In the genomic region with DNA sequence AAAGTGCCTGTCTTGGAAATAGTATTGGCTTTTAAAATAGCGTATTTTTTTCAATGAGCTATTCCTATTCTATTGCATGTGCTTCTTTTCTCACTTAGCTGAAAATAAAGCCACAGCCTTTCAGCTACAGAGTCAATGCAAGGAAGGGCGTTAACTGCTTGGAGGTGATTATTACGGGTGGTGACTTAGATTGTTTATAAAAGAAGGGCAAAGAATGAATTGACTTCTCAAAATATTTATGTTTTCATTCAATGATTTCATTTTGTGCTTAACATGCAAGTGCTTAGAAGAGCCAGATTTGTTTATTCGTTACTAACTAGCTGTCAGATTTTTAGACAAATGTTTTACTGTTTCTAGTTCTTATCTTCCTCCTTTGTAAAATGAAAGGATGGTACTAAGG, we compare ENCODE assay signal across 22 cellular contexts.
"Had no signal": no experiment of that assay in that cellular context is flagged by ENCODE, and none has a peak within 500 bp of the region (broad histone marks: within the 10 kb centered on the region; RNA-seq: fewer than 3 reads in every experiment).

No MANE protein-coding gene starts in this region.

- H3K4me1 ChIP-seq: uterus had no signal

- ATAC-seq: activated T-cell treated with anti-CD3 and anti-CD28 coated beads, Interleukin-2, amount 50 U/mL, for 72 hours; natural killer cell; sciatic nerve; stimulated activated memory B cell treated with anti-CD40 and anti-IgM and Interleukin-4, amounts not matched to agents 10 μg/mL and 1 μg/mL and 100 μg/mL, for 72 hours had no signal

- DNase-seq: activated CD4-positive, alpha-beta memory T cell treated with anti-CD3 and anti-CD28 coated beads, Interleukin-2, amount 10 ng/mL, durations not matched to agents 7 days and 5 days; activated CD4-positive, alpha-beta T cell treated with anti-CD3 and anti-CD28 coated beads, Interleukin-2, amount 10 ng/mL, durations not matched to agents 24 days and 14 days; activated effector memory CD4-positive, alpha-beta T cell treated with Interleukin-2 at 50 U/mL for 16 hours; activated naive CD4-positive, alpha-beta T cell treated with anti-CD3 and anti-CD28 coated beads for 36 hours; activated naive CD8-positive, alpha-beta T cell treated with anti-CD3 and anti-CD28 coated beads, Interleukin-2, amount 10 ng/mL, durations not matched to agents 7 days and 5 days; activated T-cell treated with anti-CD3 and anti-CD28 coated beads, Interleukin-2, amount 50 U/mL, for 72 hours; amniotic stem cell; cerebellar nuclear complex; endodermal cell; midbrain; natural killer cell; small intestine; stimulated activated CD4-positive, alpha-beta T cell treated with anti-CD3 and anti-CD28 coated beads, Interleukin-2, amount 100 ng/mL, for 24 hours; stomach; transverse colon; uterus had no signal

- H3K9me3 ChIP-seq: stomach, suprapubic skin, transverse colon, uterus had no signal

- H3K27ac ChIP-seq: hepatocyte, suprapubic skin had no signal

- H3K27ac Mint-ChIP-seq: activated CD4-positive, alpha-beta memory T cell treated with anti-CD3 and anti-CD28 coated beads, Interleukin-2, amount 10 ng/mL, durations not matched to agents 7 days and 5 days; activated CD4-positive, alpha-beta T cell treated with anti-CD3 and anti-CD28 coated beads, Interleukin-2, amount 10 ng/mL, durations not matched to agents 24 days and 14 days; activated naive CD4-positive, alpha-beta T cell treated with anti-CD3 and anti-CD28 coated beads for 36 hours; activated naive CD8-positive, alpha-beta T cell treated with anti-CD3 and anti-CD28 coated beads, Interleukin-2, amount 10 ng/mL, durations not matched to agents 7 days and 5 days; activated T-cell treated with anti-CD3 and anti-CD28 coated beads, Interleukin-2, amount 50 U/mL, for 72 hours; endodermal cell; natural killer cell; stimulated activated memory B cell treated with anti-CD40 and anti-IgM and Interleukin-4, amounts not matched to agents 10 μg/mL and 1 μg/mL and 100 μg/mL, for 72 hours; T-helper 1 cell treated with Interleukin-12 subunit alpha and Interleukin-12 subunit beta and Interleukin-4 antibody, amounts not matched to agents 30 μg/mL and 1 μg/mL, for 36 hours had no signal

- H3K4me1 Mint-ChIP-seq: natural killer cell; stimulated activated memory B cell treated with anti-CD40 and anti-IgM and Interleukin-4, amounts not matched to agents 10 μg/mL and 1 μg/mL and 100 μg/mL, for 72 hours had no signal

- H3K4me3 Mint-ChIP-seq: activated CD4-positive, alpha-beta memory T cell treated with anti-CD3 and anti-CD28 coated beads, Interleukin-2, amount 10 ng/mL, durations not matched to agents 7 days and 5 days; activated CD4-positive, alpha-beta T cell treated with anti-CD3 and anti-CD28 coated beads, Interleukin-2, amount 10 ng/mL, durations not matched to agents 24 days and 14 days; activated naive CD4-positive, alpha-beta T cell treated with anti-CD3 and anti-CD28 coated beads for 36 hours; activated naive CD8-positive, alpha-beta T cell treated with anti-CD3 and anti-CD28 coated beads, Interleukin-2, amount 10 ng/mL, durations not matched to agents 7 days and 5 days; activated T-cell treated with anti-CD3 and anti-CD28 coated beads, Interleukin-2, amount 50 U/mL, for 72 hours; endodermal cell; natural killer cell; stimulated activated memory B cell treated with anti-CD40 and anti-IgM and Interleukin-4, amounts not matched to agents 10 μg/mL and 1 μg/mL and 100 μg/mL, for 72 hours; T-helper 1 cell treated with Interleukin-12 subunit alpha and Interleukin-12 subunit beta and Interleukin-4 antibody, amounts not matched to agents 30 μg/mL and 1 μg/mL, for 36 hours had no signal

- H3K27me3 ChIP-seq: uterus had no signal

- H3K36me3 ChIP-seq: stomach, suprapubic skin, transverse colon, uterus had no signal

- H3K4me2 ChIP-seq: hepatocyte had no signal

- H3K36me3 Mint-ChIP-seq: activated naive CD8-positive, alpha-beta T cell treated with anti-CD3 and anti-CD28 coated beads, Interleukin-2, amount 10 ng/mL, durations not matched to agents 7 days and 5 days; natural killer cell; stimulated activated memory B cell treated with anti-CD40 and anti-IgM and Interleukin-4, amounts not matched to agents 10 μg/mL and 1 μg/mL and 100 μg/mL, for 72 hours had no signal

- H2AFZ ChIP-seq: hepatocyte had no signal

- H3K9me3 Mint-ChIP-seq: activated CD4-positive, alpha-beta memory T cell treated with anti-CD3 and anti-CD28 coated beads, Interleukin-2, amount 10 ng/mL, durations not matched to agents 7 days and 5 days; activated CD4-positive, alpha-beta T cell treated with anti-CD3 and anti-CD28 coated beads, Interleukin-2, amount 10 ng/mL, durations not matched to agents 24 days and 14 days; activated naive CD4-positive, alpha-beta T cell treated with anti-CD3 and anti-CD28 coated beads for 36 hours; activated naive CD8-positive, alpha-beta T cell treated with anti-CD3 and anti-CD28 coated beads, Interleukin-2, amount 10 ng/mL, durations not matched to agents 7 days and 5 days; activated T-cell treated with anti-CD3 and anti-CD28 coated beads, Interleukin-2, amount 50 U/mL, for 72 hours; endodermal cell; natural killer cell; stimulated activated memory B cell treated with anti-CD40 and anti-IgM and Interleukin-4, amounts not matched to agents 10 μg/mL and 1 μg/mL and 100 μg/mL, for 72 hours; T-helper 1 cell treated with Interleukin-12 subunit alpha and Interleukin-12 subunit beta and Interleukin-4 antibody, amounts not matched to agents 30 μg/mL and 1 μg/mL, for 36 hours had no signal

- H3K4me3 ChIP-seq: coronary artery, hepatocyte, stomach, suprapubic skin, transverse colon, uterus had no signal
